17 cellular contexts compared by ENCODE assay signal in genomic region chr14:88437659-88438058, GRCh38. TPM values are rescaled to one million over a fixed set of nuclear protein-coding genes. Genes with fewer than 3 reads are reported as not detected.
A peak's percentile ranks its signal among the peaks of the same experiment; 100 is the strongest.
DNase-seq lines count a peak whose midpoint lies in the region; ATAC-seq and TF ChIP-seq lines count a peak whose summit lies in the region.
"Had no signal": no experiment of that assay in that cellular context is flagged by ENCODE, and none has a peak within 500 bp of the region (broad histone marks: within the 10 kb centered on the region; RNA-seq: fewer than 3 reads in every experiment).

No MANE protein-coding gene starts in this region.

- no peaks in the 10 kb centered on the region for H3K9me3 ChIP-seq in right lobe of liver
- H3K9me3 ChIP-seq: sigmoid colon had no signal

- H3K36me3 Mint-ChIP-seq in chondrocyte (ENCODE audit: low read depth), result peaks cover 21% of the 10 kb centered on the region
- peaks cover 17% of the 10 kb centered on the region for H3K36me3 Mint-ChIP-seq in activated T-cell treated with anti-CD3 and anti-CD28 coated beads, Interleukin-2, amount 50 U/mL, for 4 hours (ENCODE audit: insufficient read depth)
- H3K36me3 Mint-ChIP-seq: natural killer cell had no signal

- H3K27ac ChIP-seq in right lobe of liver, result no peak overlapping the region
- H3K27ac ChIP-seq: sigmoid colon had no signal

- H3K27me3 ChIP-seq in right lobe of liver, result no peaks in the 10 kb centered on the region
- H3K27me3 ChIP-seq: sigmoid colon had no signal

- 82% methylated on average over 5 of the region's 5 CpGs for WGBS in right lobe of liver (ENCODE audit: insufficient coverage, low coverage, low lambda C conversion rate, missing lambda C conversion rate)

- peaks cover 0 to 1% (median 0%) of the 10 kb centered on the region in 4 donors for H3K4me1 ChIP-seq in right lobe of liver
- H3K4me1 ChIP-seq: sigmoid colon had no signal

- no peak overlapping the region for H3K27ac Mint-ChIP-seq in chondrocyte (ENCODE audit: unreplicated experiment)
- H3K27ac Mint-ChIP-seq: CD4-positive, CD25-positive, alpha-beta regulatory T cell; natural killer cell; T-helper 1 cell treated with Interleukin-12 subunit alpha and Interleukin-12 subunit beta and Interleukin-4 antibody, amounts not matched to agents 30 μg/mL and 1 μg/mL, for 36 hours had no signal

- H3K4me3 ChIP-seq in right lobe of liver, result no peak overlapping the region
- H3K4me3 ChIP-seq: sigmoid colon had no signal

- no peak for TF ChIP-seq POLR2A in right lobe of liver (IDR thresholded peaks at IDR 0.05)

- DNase-seq in D341Med (ENCODE audit: low spot score) (peak; percentile 33), NCI-H82 treated with DMSO at 0.1 percent for 48 hours (lab: John Stamatoyannopoulos, UW; ENCODE audit: unreplicated experiment) (peak; percentile 52), chondrocyte (ENCODE audit: low spot score) (no peak), right lobe of liver (no peak), NCI-H446 (lab: John Stamatoyannopoulos, UW) (no peak)
- DNase-seq in stimulated activated CD4-positive, alpha-beta T cell treated with anti-CD3 and anti-CD28 coated beads, Interleukin-4, amount 100 ng/mL, for 1 hour, result no peak
- DNase-seq in activated T-cell treated with anti-CD3 and anti-CD28 coated beads, Interleukin-2, amount 50 U/mL, for 4 hours, result no peak
- DNase-seq: activated CD4-positive, alpha-beta T cell treated with anti-CD3 and anti-CD28 coated beads for 4 hours; CD4-positive, CD25-positive, alpha-beta regulatory T cell; effector CD4-positive, alpha-beta T cell; GF-D8; hippocampal formation; natural killer cell; NCI-H2171 treated with DMSO at 0.1 percent for 48 hours; sigmoid colon had no signal

- peaks cover 0 to 5% (median 0%) of the 10 kb centered on the region in 4 donors for H3K36me3 ChIP-seq in right lobe of liver

- ATAC-seq in right lobe of liver, result no peak
- ATAC-seq in activated T-cell treated with anti-CD3 and anti-CD28 coated beads, Interleukin-2, amount 50 U/mL, for 4 hours, result no peak
- ATAC-seq in HG03159 (IDR thresholded peaks at IDR 0.05; ENCODE audit: unreplicated experiment), result no peak
- ATAC-seq: natural killer cell had no signal

- no peaks in the 10 kb centered on the region for H3K4me1 Mint-ChIP-seq in chondrocyte (ENCODE audit: low read depth)
- no peaks in the 10 kb centered on the region for H3K4me1 Mint-ChIP-seq in activated T-cell treated with anti-CD3 and anti-CD28 coated beads, Interleukin-2, amount 50 U/mL, for 4 hours (ENCODE audit: low read depth)
- H3K4me1 Mint-ChIP-seq: CD4-positive, CD25-positive, alpha-beta regulatory T cell; natural killer cell had no signal

- H3K9me3 Mint-ChIP-seq in chondrocyte (ENCODE audit: low read depth), result peaks cover 12% of the 10 kb centered on the region
- no peaks in the 10 kb centered on the region for H3K9me3 Mint-ChIP-seq in activated T-cell treated with anti-CD3 and anti-CD28 coated beads, Interleukin-2, amount 50 U/mL, for 4 hours
- H3K9me3 Mint-ChIP-seq: natural killer cell; T-helper 1 cell treated with Interleukin-12 subunit alpha and Interleukin-12 subunit beta and Interleukin-4 antibody, amounts not matched to agents 30 μg/mL and 1 μg/mL, for 36 hours had no signal

- intact Hi-C loops in right lobe of liver (cut with DNase I), result no loop called here

- peak; percentile 54 for TF ChIP-seq CTCF in chondrocyte (IDR thresholded peaks at IDR 0.05)
- TF ChIP-seq CTCF in right lobe of liver (IDR thresholded peaks at IDR 0.05), result peak; percentile 19 to 33 (median 22)

- H3K4me3 Mint-ChIP-seq in chondrocyte (ENCODE audit: unreplicated experiment), result no peak overlapping the region
- H3K4me3 Mint-ChIP-seq in activated T-cell treated with anti-CD3 and anti-CD28 coated beads, Interleukin-2, amount 50 U/mL, for 4 hours, result no peak overlapping the region
- H3K4me3 Mint-ChIP-seq: CD4-positive, CD25-positive, alpha-beta regulatory T cell; natural killer cell; T-helper 1 cell treated with Interleukin-12 subunit alpha and Interleukin-12 subunit beta and Interleukin-4 antibody, amounts not matched to agents 30 μg/mL and 1 μg/mL, for 36 hours had no signal

- no peaks in the 10 kb centered on the region for H3K27me3 Mint-ChIP-seq in chondrocyte (ENCODE audit: low read depth)
- no peaks in the 10 kb centered on the region for H3K27me3 Mint-ChIP-seq in activated T-cell treated with anti-CD3 and anti-CD28 coated beads, Interleukin-2, amount 50 U/mL, for 4 hours (ENCODE audit: low read depth)
- H3K27me3 Mint-ChIP-seq: CD4-positive, CD25-positive, alpha-beta regulatory T cell had no signal

RNA-seq across cellular contexts. Expression of gene SPATA7, which starts 52.2 kb away (rescaled TPM):
- total RNA-seq in chondrocyte (7.6 to 8.7 TPM (median 7.7 TPM) in 3 replicates), right lobe of liver (10 to 100 TPM in 1 of 6 experiments, 1 to 10 TPM in 5; 3.3 to 10.2 (median 5.6) TPM)
- 1 to 10 TPM in 2 of 3 donors, under 1 TPM in 1; 0.76 to 1.3 (median 1.3) TPM for total RNA-seq in activated T-cell treated with anti-CD3 and anti-CD28 coated beads, Interleukin-2, amount 50 U/mL, for 4 hours

Comparison
In these comparisons a context has a peak if more than half of its experiments do, and no peak if none do; other contexts are left out.
1. DNase-seq: peak in D341Med (single experiment) and NCI-H82 treated with DMSO at 0.1 percent for 48 hours (single experiment); none in chondrocyte (single experiment), right lobe of liver (0 of 3), stimulated activated CD4-positive, alpha-beta T cell treated with anti-CD3 and anti-CD28 coated beads, Interleukin-4, amount 100 ng/mL, for 1 hour (single experiment), activated T-cell treated with anti-CD3 and anti-CD28 coated beads, Interleukin-2, amount 50 U/mL, for 4 hours (single experiment) and NCI-H446 (0 of 2).